In genomic region chr3:195043612-195044144, GRCh38 we compare ENCODE assay signal across 3 cellular contexts.
TF ChIP-seq lines count a peak whose summit lies in the region.

No MANE protein-coding gene starts in this region.

TF ChIP-seq in GM23338, 12 proteins besides CTCF, POLR2A, EP300 and RAD21:
- TF ChIP-seq REST (IDR thresholded peaks at IDR 0.05; ENCODE audit: unreplicated experiment) = no peak

TF ChIP-seq in H1, 55 proteins besides CTCF, POLR2A, EP300 and RAD21 (continued from another document):
- TF ChIP-seq TAF1 (IDR thresholded peaks at IDR 0.05; ENCODE audit: low read depth, low read length) = no peak
- TF ChIP-seq CHD1 (IDR thresholded peaks at IDR 0.05; ENCODE audit: low read depth, low read length) = no peak
- TF ChIP-seq TAF7 (optimal IDR thresholded peaks at IDR 0.05; ENCODE audit: borderline replicate concordance, low read depth, low read length) = no peak
- TF ChIP-seq SIN3A (conservative IDR thresholded peaks at IDR 0.05 in 1 of 2, IDR thresholded peaks at IDR 0.05 in 1 of 2; ENCODE audit: low read depth in 1 of 2, low read length in 2 of 2) = no peak
- no peak for TF ChIP-seq RXRA (IDR thresholded peaks at IDR 0.05; ENCODE audit: insufficient read depth, low read depth, low read length)
- TF ChIP-seq USF2 (IDR thresholded peaks at IDR 0.05; ENCODE audit: low read length) = no peak
- TF ChIP-seq CREB1 (IDR thresholded peaks at IDR 0.05) = no peak
- TF ChIP-seq MAFK (IDR thresholded peaks at IDR 0.05; ENCODE audit: low read depth, low read length) = no peak
- TF ChIP-seq FOSL1 (IDR thresholded peaks at IDR 0.05; ENCODE audit: insufficient read depth, low read depth, low read length) = no peak
- no peak for TF ChIP-seq BRCA1 (IDR thresholded peaks at IDR 0.05; ENCODE audit: low read depth, low read length)
- no peak for TF ChIP-seq POU5F1 (IDR thresholded peaks at IDR 0.05; ENCODE audit: low read depth, low read length)
- TF ChIP-seq SUZ12 (IDR thresholded peaks at IDR 0.05; ENCODE audit: low read length) = no peak
- no peak for TF ChIP-seq PHF8 (conservative IDR thresholded peaks at IDR 0.05; ENCODE audit: low read depth, low read length)
- TF ChIP-seq SIRT6 (IDR thresholded peaks at IDR 0.05; ENCODE audit: low read length) = no peak
- no peak for TF ChIP-seq CHD7 (IDR thresholded peaks at IDR 0.05; ENCODE audit: insufficient replicate concordance, low read length)

TF ChIP-seq in SK-N-SH treated with all-trans-retinoic acid at 6 μM for 48 hours, 23 proteins besides CTCF, POLR2A, EP300 and RAD21 (continued from another document):
- TF ChIP-seq CSRNP3 (CRISPR knock-in tag; IDR thresholded peaks at IDR 0.05) (no peak), POU6F1 (CRISPR knock-in tag; IDR thresholded peaks at IDR 0.05; ENCODE audit: borderline replicate concordance, low read depth) (no peak), ZNF8 (CRISPR knock-in tag; IDR thresholded peaks at IDR 0.05) (no peak), ZFP30 (CRISPR knock-in tag; IDR thresholded peaks at IDR 0.05) (no peak), CSDC2 (CRISPR knock-in tag; IDR thresholded peaks at IDR 0.05) (no peak), PPARA (CRISPR knock-in tag; IDR thresholded peaks at IDR 0.05; ENCODE audit: borderline replicate concordance) (no peak)
